ENCODE assay signal across 24 cellular contexts in genomic region chr12:79706156-79706555, GRCh38. TPM values are rescaled to one million over a fixed set of nuclear protein-coding genes. Genes with fewer than 3 reads are reported as not detected.
DNase-seq lines count a peak whose midpoint lies in the region; ATAC-seq, FAIRE-seq and TF ChIP-seq lines count a peak whose summit lies in the region.
"Had no signal": no experiment of that assay in that cellular context is flagged by ENCODE, and none has a peak within 500 bp of the region (broad histone marks: within the 10 kb centered on the region; RNA-seq: fewer than 3 reads in every experiment).

No MANE protein-coding gene starts in this region.

- no peaks in the 10 kb centered on the region for H3K79me1 ChIP-seq in trophoblast cell (ENCODE audit: low read length)

- no peak overlapping the region for H3K9ac ChIP-seq in trophoblast cell (ENCODE audit: low read length)
- H3K9ac ChIP-seq: BLaER1 had no signal

- H3K18ac ChIP-seq in trophoblast cell (ENCODE audit: low read length) = no peak overlapping the region

- H4K12ac ChIP-seq in trophoblast cell (ENCODE audit: low read depth, low read length) = no peak overlapping the region

- no peaks in the 10 kb centered on the region for H3K4me1 Mint-ChIP-seq in activated CD4-positive, alpha-beta T cell treated with anti-CD3 and anti-CD28 coated beads for 36 hours
- H3K4me1 Mint-ChIP-seq in activated naive CD4-positive, alpha-beta T cell treated with anti-CD3 and anti-CD28 coated beads, Interleukin-2, amount 10 ng/mL, durations not matched to agents 7 days and 5 days = no peaks in the 10 kb centered on the region
- H3K4me1 Mint-ChIP-seq: CD8-positive, alpha-beta memory T cell had no signal

- no peak overlapping the region for H2BK5ac ChIP-seq in trophoblast cell (ENCODE audit: low read depth, low read length, poor library complexity)

- no peaks in the 10 kb centered on the region for H3K4me1 ChIP-seq in trophoblast cell (ENCODE audit: control insufficient read depth in 1 of 2, insufficient read depth in 2 of 2, low read length in 2 of 2)
- H3K4me1 ChIP-seq: BLaER1 had no signal

- H2AFZ ChIP-seq in trophoblast cell (ENCODE audit: insufficient read depth, low read length, poor library complexity) = no peak overlapping the region

- no peak for DNase-seq in activated CD4-positive, alpha-beta T cell treated with anti-CD3 and anti-CD28 coated beads for 36 hours
- no peak for DNase-seq in activated CD4-positive, alpha-beta T cell treated with anti-CD3 and anti-CD28 coated beads, Interleukin-2, amount 50 U/mL, for 4 hours
- peak; percentile 33 for DNase-seq in M059J (ENCODE audit: low read depth)
- DNase-seq in epithelial cell of esophagus (ENCODE audit: low read depth) = peak; percentile 88
- peak; percentile 19 to 94 for DNase-seq in trophoblast cell
- DNase-seq in RCC 7860 (ENCODE audit: low spot score) = no peak
- no peak for DNase-seq in stimulated activated CD4-positive, alpha-beta T cell treated with anti-CD3 and anti-CD28 coated beads, Interleukin-2, amount 100 ng/mL, for 48 hours
- no peak for DNase-seq in activated naive CD4-positive, alpha-beta T cell treated with anti-CD3 and anti-CD28 coated beads, Interleukin-2, amount 10 ng/mL, durations not matched to agents 7 days and 5 days
- DNase-seq: CD8-positive, alpha-beta memory T cell; DMS79; GDM1; H7; MV-4-11; NCI-H1417 treated with DMSO at 0.1 percent for 48 hours; NCI-H2029; NCI-H510A treated with DMSO at 0.1 percent for 48 hours; SHP77 treated with DMSO at 0.1 percent for 48 hours had no signal

- H3K23ac ChIP-seq in trophoblast cell (ENCODE audit: low read length) = no peak overlapping the region

- peaks cover 5% of the 10 kb centered on the region for H3K27me3 Mint-ChIP-seq in activated CD4-positive, alpha-beta T cell treated with anti-CD3 and anti-CD28 coated beads for 36 hours
- peaks cover 8% of the 10 kb centered on the region for H3K27me3 Mint-ChIP-seq in activated naive CD4-positive, alpha-beta T cell treated with anti-CD3 and anti-CD28 coated beads, Interleukin-2, amount 10 ng/mL, durations not matched to agents 7 days and 5 days

- ATAC-seq in activated CD4-positive, alpha-beta T cell treated with anti-CD3 and anti-CD28 coated beads for 36 hours = peak; percentile 36
- ATAC-seq: GM12878, Panc1, SK-N-SH treated with all-trans-retinoic acid at 6 μM for 48 hours had no signal

- no peak overlapping the region for H3K4ac ChIP-seq in trophoblast cell (ENCODE audit: low read depth, low read length)

- H2AK5ac ChIP-seq in trophoblast cell (ENCODE audit: low read length) = no peak overlapping the region

- intact Hi-C loops in activated CD4-positive, alpha-beta T cell treated with anti-CD3 and anti-CD28 coated beads for 36 hours (cut with DNase I, micrococcal nuclease) = no loop called here

- no peak overlapping the region for H4K8ac ChIP-seq in trophoblast cell (ENCODE audit: low read depth, low read length)

- no peak overlapping the region for H4K91ac ChIP-seq in trophoblast cell (ENCODE audit: low read depth, low read length)

- H3K36me3 Mint-ChIP-seq in activated CD4-positive, alpha-beta T cell treated with anti-CD3 and anti-CD28 coated beads for 36 hours (ENCODE audit: low read depth) = no peaks in the 10 kb centered on the region
- H3K36me3 Mint-ChIP-seq in activated naive CD4-positive, alpha-beta T cell treated with anti-CD3 and anti-CD28 coated beads, Interleukin-2, amount 10 ng/mL, durations not matched to agents 7 days and 5 days = no peaks in the 10 kb centered on the region
- H3K36me3 Mint-ChIP-seq: CD8-positive, alpha-beta memory T cell had no signal

- no peak for FAIRE-seq in RCC 7860 (lab: Jason Lieb, UNC)
- FAIRE-seq: D721Med, GM12878, GM18507 had no signal

- no peak overlapping the region for H3K14ac ChIP-seq in trophoblast cell (ENCODE audit: low read length)

- H3K79me2 ChIP-seq in trophoblast cell (ENCODE audit: control insufficient read depth, insufficient read depth, low read length, poor library complexity) = no peaks in the 10 kb centered on the region

- no peak overlapping the region for H2BK120ac ChIP-seq in trophoblast cell (ENCODE audit: insufficient read depth, low read length, poor library complexity)

- H3K27me3 ChIP-seq in trophoblast cell (ENCODE audit: insufficient read depth, low read length) = no peaks in the 10 kb centered on the region
- H3K27me3 ChIP-seq: BLaER1 had no signal

- no peak for TF ChIP-seq CTCF in epithelial cell of esophagus (IDR thresholded peaks at IDR 0.05; ENCODE audit: insufficient read depth, low read depth, low read length, missing control alignments)

- no peak overlapping the region for H3K27ac Mint-ChIP-seq in activated CD4-positive, alpha-beta T cell treated with anti-CD3 and anti-CD28 coated beads for 36 hours
- H3K27ac Mint-ChIP-seq in activated naive CD4-positive, alpha-beta T cell treated with anti-CD3 and anti-CD28 coated beads, Interleukin-2, amount 10 ng/mL, durations not matched to agents 7 days and 5 days = no peak overlapping the region
- H3K27ac Mint-ChIP-seq: CD8-positive, alpha-beta memory T cell had no signal

- no peaks in the 10 kb centered on the region for H3K9me3 Mint-ChIP-seq in activated CD4-positive, alpha-beta T cell treated with anti-CD3 and anti-CD28 coated beads for 36 hours (ENCODE audit: low read depth)
- H3K9me3 Mint-ChIP-seq in activated naive CD4-positive, alpha-beta T cell treated with anti-CD3 and anti-CD28 coated beads, Interleukin-2, amount 10 ng/mL, durations not matched to agents 7 days and 5 days = no peaks in the 10 kb centered on the region
- H3K9me3 Mint-ChIP-seq: CD8-positive, alpha-beta memory T cell had no signal

- no peak overlapping the region for H3K4me3 ChIP-seq in epithelial cell of esophagus (ENCODE audit: low read length)
- H3K4me3 ChIP-seq in trophoblast cell (ENCODE audit: low read depth, low read length) = no peak overlapping the region
- H3K4me3 ChIP-seq: BLaER1, GM12878 had no signal

- no peak overlapping the region for H2BK12ac ChIP-seq in trophoblast cell (ENCODE audit: low read length)

- no peaks in the 10 kb centered on the region for H3K9me3 ChIP-seq in trophoblast cell (ENCODE audit: insufficient read depth, low read depth, low read length)

- no peak overlapping the region for H3K4me3 Mint-ChIP-seq in activated CD4-positive, alpha-beta T cell treated with anti-CD3 and anti-CD28 coated beads for 36 hours
- no peak overlapping the region for H3K4me3 Mint-ChIP-seq in activated naive CD4-positive, alpha-beta T cell treated with anti-CD3 and anti-CD28 coated beads, Interleukin-2, amount 10 ng/mL, durations not matched to agents 7 days and 5 days
- H3K4me3 Mint-ChIP-seq: CD8-positive, alpha-beta memory T cell had no signal

- no peak overlapping the region for H3K27ac ChIP-seq in trophoblast cell (ENCODE audit: low read depth, low read length)
- H3K27ac ChIP-seq: BLaER1, HL-60 had no signal

- no peaks in the 10 kb centered on the region for H3K36me3 ChIP-seq in trophoblast cell (ENCODE audit: control insufficient read depth in 1 of 2, insufficient read depth in 2 of 2, low read length in 2 of 2)
- H3K36me3 ChIP-seq: BLaER1 had no signal

- POLR2A ChIA-PET in activated CD4-positive, alpha-beta T cell treated with anti-CD3 and anti-CD28 coated beads for 36 hours (lab: Charles Lee) = no interaction called here

- no peak overlapping the region for H3K4me2 ChIP-seq in trophoblast cell (ENCODE audit: low read length)
- H3K4me2 ChIP-seq: BLaER1 had no signal

- CTCF ChIA-PET in activated CD4-positive, alpha-beta T cell treated with anti-CD3 and anti-CD28 coated beads for 36 hours (lab: Charles Lee) = no interaction called here
- CTCF ChIA-PET in activated naive CD4-positive, alpha-beta T cell treated with anti-CD3 and anti-CD28 coated beads, Interleukin-2, amount 10 ng/mL, durations not matched to agents 7 days and 5 days (lab: Charles Lee) = no interaction called here

RNA-seq across cellular contexts. Expression of gene PAWR, which starts 15.4 kb away (rescaled TPM):
- 10 to 100 TPM in 1 of 2 experiments, 1 to 10 TPM in 1; 7.0 to 10.1 TPM for total RNA-seq in activated CD4-positive, alpha-beta T cell treated with anti-CD3 and anti-CD28 coated beads for 36 hours
- total RNA-seq in M059J (2014; rRNA removed; shearing (Covaris generic)) = 20.7 and 46.3 TPM in 2 replicates
- 63.9 and 76.7 TPM in 2 replicates for polyA plus RNA-seq in trophoblast cell (2013)

Comparison
In these comparisons a context has a peak if more than half of its experiments do, and no peak if none do; other contexts are left out.
1. DNase-seq: peak in M059J (single experiment), epithelial cell of esophagus (single experiment) and trophoblast cell (2 of 2); none in activated CD4-positive, alpha-beta T cell treated with anti-CD3 and anti-CD28 coated beads for 36 hours (single experiment), activated CD4-positive, alpha-beta T cell treated with anti-CD3 and anti-CD28 coated beads, Interleukin-2, amount 50 U/mL, for 4 hours (0 of 2), RCC 7860 (single experiment), stimulated activated CD4-positive, alpha-beta T cell treated with anti-CD3 and anti-CD28 coated beads, Interleukin-2, amount 100 ng/mL, for 48 hours (0 of 2) and activated naive CD4-positive, alpha-beta T cell treated with anti-CD3 and anti-CD28 coated beads, Interleukin-2, amount 10 ng/mL, durations not matched to agents 7 days and 5 days (single experiment).